In the genomic region with DNA sequence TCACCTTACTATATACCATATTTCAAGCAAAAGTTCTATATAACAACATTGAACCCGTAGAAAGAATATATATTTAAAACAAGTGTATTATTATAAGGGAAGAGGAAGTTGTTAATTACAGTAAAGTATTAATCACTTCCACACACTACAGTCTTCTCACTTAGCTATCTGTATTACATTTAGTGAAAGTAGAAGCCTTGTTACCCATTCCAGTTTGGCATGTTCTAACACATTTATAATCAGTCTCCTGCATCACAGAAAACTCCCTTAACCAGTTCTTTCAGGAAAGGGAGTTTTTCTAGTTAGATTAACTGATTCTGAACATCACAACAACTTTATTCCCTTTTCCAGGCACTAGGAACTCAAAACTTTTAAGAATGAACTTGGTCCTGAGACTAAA, we compare ENCODE assay signal across 12 cellular contexts. TPM values are rescaled to one million over a fixed set of nuclear protein-coding genes. Genes with fewer than 3 reads are reported as not detected.
A peak's percentile ranks its signal among the peaks of the same experiment; 100 is the strongest.
DNase-seq lines count a peak whose midpoint lies in the region; ATAC-seq and TF ChIP-seq lines count a peak whose summit lies in the region.
"Had no signal": no experiment of that assay in that cellular context is flagged by ENCODE, and none has a peak within 500 bp of the region (broad histone marks: within the 10 kb centered on the region; RNA-seq: fewer than 3 reads in every experiment).

No MANE protein-coding gene starts in this region.

- POLR2A ChIA-PET in CD4-positive, alpha-beta memory T cell (lab: Charles Lee; ENCODE audit: partially characterized antibody): no interaction called here

- peaks cover 100% of the 10 kb centered on the region for H3K79me2 ChIP-seq in GM23248 (ENCODE audit: insufficient read depth)

- no peaks in the 10 kb centered on the region for H3K27me3 ChIP-seq in CD4-positive, alpha-beta memory T cell (ENCODE audit: insufficient read depth, low read length)
- no peaks in the 10 kb centered on the region for H3K27me3 ChIP-seq in GM23248 (replicated peaks; ENCODE audit: insufficient read depth)
- H3K27me3 ChIP-seq: dorsolateral prefrontal cortex had no signal

- CTCF ChIA-PET in CD4-positive, alpha-beta memory T cell (lab: Charles Lee; ENCODE audit: partially characterized antibody): interaction anchor here (1.0 to 2.0 kb wide), 3 partner anchors 9 to 25 kb away, joined by 3 to 7 read pairs (median 4); no protein-coding TSS in a partner anchor

- H3K4me1 Mint-ChIP-seq in CD4-positive, alpha-beta memory T cell: peaks cover 67 to 99% (median 82%) of the 10 kb centered on the region in 4 donors
- H3K4me1 Mint-ChIP-seq in activated naive CD8-positive, alpha-beta T cell (ENCODE audit: low read depth): peaks cover 93% of the 10 kb centered on the region
- peaks cover 61% of the 10 kb centered on the region for H3K4me1 Mint-ChIP-seq in mesothelial cell of epicardium

- H3F3A ChIP-seq in GM23248 (ENCODE audit: insufficient read depth): 0 out of 2 replicates have a peak, but pooled peaks cover 4% of the 10 kb centered on the region

- H3K9me3 ChIP-seq in CD4-positive, alpha-beta memory T cell (ENCODE audit: control insufficient read depth in 1 of 2, low read length in 2 of 2): no peaks in the 10 kb centered on the region
- H3K9me3 ChIP-seq in GM23248 (ENCODE audit: low read depth): no peaks in the 10 kb centered on the region

- ATAC-seq in HG03571 (IDR thresholded peaks at IDR 0.05; ENCODE audit: unreplicated experiment): no peak
- ATAC-seq: Panc1 had no signal

- no peak overlapping the region for H2AFZ ChIP-seq in GM23248

- in situ Hi-C loops in GM23248 (cut with MboI): no loop called here

- H3K4me3 Mint-ChIP-seq in CD4-positive, alpha-beta memory T cell: peak overlapping the region in 4 of 8 donors; percentile 7 to 76 (median 70)
- no peak overlapping the region for H3K4me3 Mint-ChIP-seq in activated naive CD8-positive, alpha-beta T cell
- H3K4me3 Mint-ChIP-seq in mesothelial cell of epicardium: no peak overlapping the region

- 37 to 42% methylated on average over 1 of the region's 1 CpG for WGBS in GM23248 (ENCODE audit: low coverage in 1 of 2, low lambda C conversion rate in 2 of 2, missing lambda C conversion rate in 2 of 2), 2 experiments

- peaks cover 5 to 15% of the 10 kb centered on the region in 2 donors for H3K36me3 Mint-ChIP-seq in CD4-positive, alpha-beta memory T cell
- H3K36me3 Mint-ChIP-seq in activated naive CD8-positive, alpha-beta T cell: peaks cover 2% of the 10 kb centered on the region
- no peaks in the 10 kb centered on the region for H3K36me3 Mint-ChIP-seq in mesothelial cell of epicardium

- peak overlapping the region; percentile 11 for H3K27ac ChIP-seq in CD4-positive, alpha-beta memory T cell (ENCODE audit: low read depth, low read length)
- no peak overlapping the region for H3K27ac ChIP-seq in GM23248
- H3K27ac ChIP-seq: dorsolateral prefrontal cortex had no signal

- H3K4me1 ChIP-seq in CD4-positive, alpha-beta memory T cell (ENCODE audit: insufficient read depth, low read length): peaks cover 99% of the 10 kb centered on the region
- peaks cover 86% of the 10 kb centered on the region for H3K4me1 ChIP-seq in GM23248 (ENCODE audit: insufficient read depth)

- H3K4me3 ChIP-seq in CD4-positive, alpha-beta memory T cell (ENCODE audit: low read length in 2 of 2): no peak overlapping the region
- H3K4me3 ChIP-seq in GM23248: no peak overlapping the region
- H3K4me3 ChIP-seq: dorsolateral prefrontal cortex had no signal

- peak overlapping the region; percentile 70 for H3K4me2 ChIP-seq in GM23248 (ENCODE audit: unreplicated experiment)

- peaks cover 72% of the 10 kb centered on the region for H4K20me1 ChIP-seq in GM23248 (ENCODE audit: insufficient read depth)

- H3K27me3 Mint-ChIP-seq in CD4-positive, alpha-beta memory T cell: no peaks in the 10 kb centered on the region
- H3K27me3 Mint-ChIP-seq in activated naive CD8-positive, alpha-beta T cell: no peaks in the 10 kb centered on the region
- no peaks in the 10 kb centered on the region for H3K27me3 Mint-ChIP-seq in mesothelial cell of epicardium (ENCODE audit: low read depth)

- H3K9me3 Mint-ChIP-seq in CD4-positive, alpha-beta memory T cell: no peaks in the 10 kb centered on the region
- H3K9me3 Mint-ChIP-seq in activated naive CD8-positive, alpha-beta T cell (ENCODE audit: low read depth): no peaks in the 10 kb centered on the region
- no peaks in the 10 kb centered on the region for H3K9me3 Mint-ChIP-seq in mesothelial cell of epicardium

- peak overlapping the region in 3 of 7 donors; percentile 67 to 84 (median 80) for H3K27ac Mint-ChIP-seq in CD4-positive, alpha-beta memory T cell
- H3K27ac Mint-ChIP-seq in activated naive CD8-positive, alpha-beta T cell: peak overlapping the region; percentile 85
- peak overlapping the region; percentile 82 for H3K27ac Mint-ChIP-seq in mesothelial cell of epicardium

- no peak for TF ChIP-seq CTCF in mesothelial cell of epicardium (IDR thresholded peaks at IDR 0.05; ENCODE audit: unreplicated experiment)

- no peak overlapping the region for H3K9ac ChIP-seq in GM23248

- no peaks in the 10 kb centered on the region for H3K36me3 ChIP-seq in CD4-positive, alpha-beta memory T cell (ENCODE audit: insufficient read depth, low read length)
- no peaks in the 10 kb centered on the region for H3K36me3 ChIP-seq in GM23248 (ENCODE audit: low read depth)

- no peaks in the 10 kb centered on the region for H3K9me2 ChIP-seq in GM23248 (ENCODE audit: insufficient read depth)

- DNase-seq in CD4-positive, alpha-beta memory T cell: no peak
- DNase-seq in GM23248: no peak
- DNase-seq in mesothelial cell of epicardium (ENCODE audit: low spot score in 2 of 2, unreplicated experiment in 2 of 2): no peak
- DNase-seq in NCI-H187 (lab: John Stamatoyannopoulos, UW): no peak
- no peak for DNase-seq in NCI-H82 treated with DMSO at 0.1 percent for 48 hours (lab: John Stamatoyannopoulos, UW; ENCODE audit: unreplicated experiment)
- DNase-seq: amniotic stem cell, COR-L47, dorsolateral prefrontal cortex, NCI-H2227 treated with DMSO at 0.1 percent for 48 hours had no signal

- intact Hi-C loops in CD4-positive, alpha-beta memory T cell (cut with micrococcal nuclease): no loop called here

RNA-seq across cellular contexts. Expression of gene RAB14, which starts 6.9 kb away (rescaled TPM):
- 10 to 100 TPM; 65.5 to 68.1 TPM for total RNA-seq in CD4-positive, alpha-beta memory T cell
- 10 to 100 TPM; 34.8 to 54.0 TPM for polyA plus RNA-seq in CD4-positive, alpha-beta memory T cell
- total RNA-seq in GM23248 (2014; rRNA removed; shearing (Covaris generic)): 25.8 and 28.8 TPM in 2 replicates
- 75.9 and 79.5 TPM in 2 replicates for polyA plus RNA-seq in GM23248 (2016; fragmentation: Nextera tagmentation; extraction: Ambion mirVana)
- total RNA-seq in mesothelial cell of epicardium: 54.9 to 61.5 TPM (median 58.3 TPM) in 3 replicates
